In genomic region chr17:74918906-74919305, GRCh38 we compare ENCODE assay signal across 1 cellular context.
TF ChIP-seq lines count a peak whose summit lies in the region.

No MANE protein-coding gene starts in this region.

TF ChIP-seq in H1, 55 proteins besides CTCF, POLR2A, EP300 and RAD21 (continued from another document):
- TF ChIP-seq NRF1 (IDR thresholded peaks at IDR 0.05; ENCODE audit: low read depth, low read length) (no peak), BACH1 (IDR thresholded peaks at IDR 0.05; ENCODE audit: low read length) (no peak)
TF ChIP-seq in H1: peak in this region for 0.
